9 cellular contexts compared by ENCODE assay signal in the genomic region with DNA sequence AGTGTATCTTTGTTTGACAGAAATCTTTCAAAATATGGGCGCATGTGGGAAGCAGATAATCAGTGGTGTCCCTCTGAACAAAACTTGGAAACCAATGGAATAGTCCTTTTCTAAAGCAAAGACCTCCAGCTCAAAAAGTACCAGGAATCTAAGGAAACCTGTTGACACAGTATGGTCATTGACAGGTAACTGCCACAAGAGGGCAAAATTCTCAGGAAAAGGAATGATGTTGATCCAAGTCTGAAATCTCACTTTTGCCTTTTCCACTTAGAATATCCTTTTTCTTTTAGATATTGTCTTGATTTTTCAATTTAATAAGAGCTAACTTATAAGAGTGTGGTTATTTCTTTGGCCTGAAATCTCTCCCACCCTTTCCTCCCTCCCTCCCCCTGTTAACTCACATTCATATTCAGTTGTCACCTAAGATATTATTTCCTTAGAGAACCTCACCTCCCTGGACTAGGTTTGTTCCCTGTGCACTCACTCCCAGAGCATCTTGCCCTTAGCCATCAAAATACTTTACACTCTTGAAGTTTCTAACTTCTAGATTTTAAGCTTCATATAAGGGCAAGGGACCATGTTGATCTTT. TPM values are rescaled to one million over a fixed set of nuclear protein-coding genes. Genes with fewer than 3 reads are reported as not detected.
DNase-seq lines count a peak whose midpoint lies in the region; ATAC-seq and TF ChIP-seq lines count a peak whose summit lies in the region.
"Had no signal": no experiment of that assay in that cellular context is flagged by ENCODE, and none has a peak within 500 bp of the region (broad histone marks: within the 10 kb centered on the region; RNA-seq: fewer than 3 reads in every experiment).

No MANE protein-coding gene starts in this region.

- H3K4me1 ChIP-seq in HEK293 (ENCODE audit: control insufficient read depth, insufficient read depth, low read length) = no peaks in the 10 kb centered on the region
- peaks cover 9 to 44% (median 13%) of the 10 kb centered on the region in 3 donors for H3K4me1 ChIP-seq in gastroesophageal sphincter
- peaks cover 0 to 23% of the 10 kb centered on the region in 2 donors for H3K4me1 ChIP-seq in thoracic aorta (ENCODE audit: control insufficient read depth in 1 of 2, low read depth in 2 of 2)

- no peak for ATAC-seq in gastroesophageal sphincter
- ATAC-seq in thoracic aorta (ENCODE audit: insufficient number of reproducible peaks, low FRiP score, low read depth) = peak; percentile 28
- no peak for ATAC-seq in GM18502 (IDR thresholded peaks at IDR 0.05; ENCODE audit: poor library complexity, unreplicated experiment)
- no peak for ATAC-seq in HG03469 (IDR thresholded peaks at IDR 0.05; ENCODE audit: unreplicated experiment)
- ATAC-seq in T-cell (replicated peaks in 1 of 4) = no peak

- DNase-seq in CD1c-positive myeloid dendritic cell (ENCODE audit: extremely low spot score) = peak; percentile 24
- DNase-seq in SHP77 treated with DMSO at 0.1 percent for 48 hours (lab: John Stamatoyannopoulos, UW) = peak; percentile 32
- no peak for DNase-seq in thoracic aorta (ENCODE audit: low spot score)
- no peak for DNase-seq in T-cell

- H3K4me3 ChIP-seq in HEK293 (ENCODE audit: low read depth, low read length) (no peak overlapping the region), gastroesophageal sphincter (no peak overlapping the region), thoracic aorta (no peak overlapping the region)

- H3K27ac ChIP-seq in HEK293 (ENCODE audit: extremely low read depth, low read depth, low read length) = no peak overlapping the region
- H3K27ac ChIP-seq in gastroesophageal sphincter = no peak overlapping the region
- H3K27ac ChIP-seq in thoracic aorta = no peak overlapping the region

- H3K4me3 Mint-ChIP-seq in T-cell = no peak overlapping the region

- no peak for TF ChIP-seq EP300 in gastroesophageal sphincter (IDR thresholded peaks at IDR 0.05)

- H3K27ac Mint-ChIP-seq in T-cell = no peak overlapping the region

- CTCF ChIA-PET in HEK293 (lab: Yijun Ruan, JAX) (interaction anchor here (0.6 to 6.1 kb wide), 42 partner anchors 11 to 1016 kb away, joined by 3 to 175 read pairs (median 4); no protein-coding TSS in a partner anchor), T-cell (lab: Charles Lee) (interaction anchor here (0.7 to 3.2 kb wide), 3 partner anchors 12 to 200 kb away, joined by 3 to 19 read pairs (median 4); no protein-coding TSS in a partner anchor)

- POLR2A ChIA-PET in HEK293 (lab: Yijun Ruan, JAX) (no interaction called here), T-cell (lab: Charles Lee) (interaction anchor here in 1 of 2 donors (0.6 kb wide), 1 partner anchor 23 kb away, joined by 3 read pairs; no protein-coding TSS in a partner anchor)

- WGBS in gastroesophageal sphincter (ENCODE audit: low coverage in 1 of 2), 2 donors = 83 to 100% methylated on average over 1 of the region's 1 CpG

- no peaks in the 10 kb centered on the region for H3K9me3 ChIP-seq in HEK293 (ENCODE audit: control insufficient read depth, insufficient read depth, low read depth, low read length)
- H3K9me3 ChIP-seq in gastroesophageal sphincter = no peaks in the 10 kb centered on the region
- H3K9me3 ChIP-seq in thoracic aorta = no peaks in the 10 kb centered on the region

- peaks cover 20 to 25% (median 23%) of the 10 kb centered on the region in 3 donors for H3K4me1 Mint-ChIP-seq in T-cell

- H3K27me3 ChIP-seq in gastroesophageal sphincter (no peaks in the 10 kb centered on the region), thoracic aorta (replicated peaks; ENCODE audit: insufficient read depth) (no peaks in the 10 kb centered on the region)

- H3K36me3 ChIP-seq in HEK293 (ENCODE audit: control insufficient read depth in 2 of 2, insufficient read depth in 1 of 2, low read length in 2 of 2) (no peaks in the 10 kb centered on the region), gastroesophageal sphincter (no peaks in the 10 kb centered on the region), thoracic aorta (no peaks in the 10 kb centered on the region)

- TF ChIP-seq CTCF in HEK293 (tag by site-specific recombination; IDR thresholded peaks at IDR 0.05) (no peak), gastroesophageal sphincter (IDR thresholded peaks at IDR 0.05) (peak; percentile 25 to 61 (median 56)), thoracic aorta (IDR thresholded peaks at IDR 0.05) (peak; percentile 56)

- H3K27me3 Mint-ChIP-seq in T-cell = no peaks in the 10 kb centered on the region

- no peaks in the 10 kb centered on the region for H3K36me3 Mint-ChIP-seq in T-cell

- TF ChIP-seq POLR2A in gastroesophageal sphincter (IDR thresholded peaks at IDR 0.05) = no peak

- H3K9me3 Mint-ChIP-seq in T-cell = no peaks in the 10 kb centered on the region

TF ChIP-seq in HEK293, 187 proteins besides CTCF, POLR2A, EP300 and RAD21:
- TF ChIP-seq ZNF654 (tag by site-specific recombination; IDR thresholded peaks at IDR 0.05; ENCODE audit: low read depth) (peak; percentile 31), SCRT1 (tag by site-specific recombination; IDR thresholded peaks at IDR 0.05; ENCODE audit: borderline replicate concordance) (peak; percentile 45; the same call in 1 of the 2 replicates), SCRT2 (tag by site-specific recombination; IDR thresholded peaks at IDR 0.05) (peak; percentile 92), ZNF529 (tag by site-specific recombination; IDR thresholded peaks at IDR 0.05; ENCODE audit: insufficient replicate concordance) (no peak)

RNA-seq across cellular contexts. Expression of gene BARX1, which starts 59.0 kb away (rescaled TPM):
- total RNA-seq in gastroesophageal sphincter (100 to 1,000 TPM in 2 of 4 donors, under 1 TPM in 2; 0.37 to 469 (median 84.4) TPM), thoracic aorta (not detected), T-cell (not detected)
- total RNA-seq: HT1080 had no signal

Comparison
In these comparisons a context has a peak if more than half of its experiments do, and no peak if none do; other contexts are left out.
1. DNase-seq: peak in CD1c-positive myeloid dendritic cell (single experiment) and SHP77 treated with DMSO at 0.1 percent for 48 hours (single experiment); none in thoracic aorta (single experiment) and T-cell (0 of 34).